ENCODE assay signal across 8 cellular contexts in the genomic region with DNA sequence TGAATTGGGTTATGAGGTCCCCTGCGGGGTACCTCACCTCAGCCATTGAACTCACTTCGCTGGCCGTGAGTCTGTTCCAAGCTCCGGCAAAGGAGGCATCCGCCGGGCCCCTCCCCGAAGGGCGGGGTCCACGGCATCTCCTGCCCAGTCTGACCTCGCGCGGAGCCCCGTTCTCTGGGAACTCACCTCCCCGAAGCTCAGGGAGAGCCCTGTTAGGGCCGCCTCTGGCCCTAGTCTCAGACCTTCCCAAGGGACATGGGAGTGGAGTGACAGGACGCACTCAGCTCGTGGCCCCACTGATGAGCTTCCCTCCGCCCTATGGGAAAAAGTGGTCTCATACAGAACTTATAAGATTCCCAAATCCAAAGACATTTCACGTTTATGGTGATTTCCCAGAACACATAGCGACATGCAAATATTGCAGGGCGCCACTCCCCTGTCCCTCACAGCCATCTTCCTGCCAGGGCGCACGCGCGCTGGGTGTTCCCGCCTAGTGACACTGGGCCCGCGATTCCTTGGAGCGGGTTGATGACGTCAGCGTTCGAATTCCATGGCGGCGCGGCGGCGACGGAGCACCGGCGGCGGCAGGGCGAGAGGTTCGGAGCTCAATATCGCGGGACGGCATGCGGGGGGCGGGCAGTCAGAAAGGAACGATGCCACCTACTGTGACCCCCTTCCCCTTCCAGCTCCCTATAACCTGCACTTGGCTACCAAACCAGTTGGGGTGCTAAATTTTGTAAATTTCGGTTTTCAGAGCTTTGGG. TPM values are rescaled to one million over a fixed set of nuclear protein-coding genes. Genes with fewer than 3 reads are reported as not detected.
DNase-seq lines count a peak whose midpoint lies in the region; ATAC-seq and TF ChIP-seq lines count a peak whose summit lies in the region.

A gene with protein sequence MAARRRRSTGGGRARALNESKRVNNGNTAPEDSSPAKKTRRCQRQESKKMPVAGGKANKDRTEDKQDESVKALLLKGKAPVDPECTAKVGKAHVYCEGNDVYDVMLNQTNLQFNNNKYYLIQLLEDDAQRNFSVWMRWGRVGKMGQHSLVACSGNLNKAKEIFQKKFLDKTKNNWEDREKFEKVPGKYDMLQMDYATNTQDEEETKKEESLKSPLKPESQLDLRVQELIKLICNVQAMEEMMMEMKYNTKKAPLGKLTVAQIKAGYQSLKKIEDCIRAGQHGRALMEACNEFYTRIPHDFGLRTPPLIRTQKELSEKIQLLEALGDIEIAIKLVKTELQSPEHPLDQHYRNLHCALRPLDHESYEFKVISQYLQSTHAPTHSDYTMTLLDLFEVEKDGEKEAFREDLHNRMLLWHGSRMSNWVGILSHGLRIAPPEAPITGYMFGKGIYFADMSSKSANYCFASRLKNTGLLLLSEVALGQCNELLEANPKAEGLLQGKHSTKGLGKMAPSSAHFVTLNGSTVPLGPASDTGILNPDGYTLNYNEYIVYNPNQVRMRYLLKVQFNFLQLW (plus strand): TSS at position 544 of the 763 bp plus-strand sequence. CDS start 7 bp downstream, at position 551.

- TF ChIP-seq RAD21 in liver (IDR thresholded peaks at IDR 0.05), result peak in 1 of 2 donors; percentile 13

- CTCF ChIA-PET in activated CD4-positive, alpha-beta memory T cell treated with anti-CD3 and anti-CD28 coated beads for 36 hours (lab: Charles Lee), result interaction anchor here (1.1 to 8.1 kb wide), 15 partner anchors 11 to 628 kb away, joined by 3 to 129 read pairs (median 5); partner anchors contain the start of genes APEX1, CCNB1IP1, OSGEP and PIP4P1

- H3K36me3 Mint-ChIP-seq in CD4-positive, CD25-positive, alpha-beta regulatory T cell, result peaks cover 20% of the 10 kb centered on the region
- peaks cover 30% of the 10 kb centered on the region for H3K36me3 Mint-ChIP-seq in activated CD4-positive, alpha-beta memory T cell treated with anti-CD3 and anti-CD28 coated beads for 36 hours

- peak within 1 kb of the TSS; percentile 98 to 100 (median 99) for H3K27ac Mint-ChIP-seq in CD4-positive, CD25-positive, alpha-beta regulatory T cell
- peak within 1 kb of the TSS; percentile 94 for H3K27ac Mint-ChIP-seq in activated CD4-positive, alpha-beta memory T cell treated with anti-CD3 and anti-CD28 coated beads for 36 hours

- peaks cover 10% of the 10 kb centered on the region for H3K36me3 ChIP-seq in CD4-positive, CD25-positive, alpha-beta regulatory T cell (ENCODE audit: control insufficient read depth, insufficient read depth, low read length)
- peaks cover 1 to 14% (median 7%) of the 10 kb centered on the region in 4 donors for H3K36me3 ChIP-seq in liver (ENCODE audit: control insufficient read depth in 4 of 4, insufficient read depth in 3 of 4, low read depth in 1 of 4, low read length in 3 of 4)

- POLR2A ChIA-PET in activated CD4-positive, alpha-beta memory T cell treated with anti-CD3 and anti-CD28 coated beads for 36 hours (lab: Charles Lee), result interaction anchor here (0.6 to 4.1 kb wide), 27 partner anchors 9 to 339 kb away, joined by 3 to 59 read pairs (median 6); partner anchors contain the start of genes APEX1, CCNB1IP1, OSGEP and PIP4P1

- peak within 1 kb of the TSS; percentile 95 for H3K27ac ChIP-seq in CD4-positive, CD25-positive, alpha-beta regulatory T cell (ENCODE audit: insufficient read depth, low read length, poor library complexity, severe bottlenecking)
- H3K27ac ChIP-seq in liver (ENCODE audit: low read depth in 1 of 2, low read length in 2 of 2), result peak within 1 kb of the TSS; percentile 86 to 88

- intact Hi-C loops in activated CD4-positive, alpha-beta memory T cell treated with anti-CD3 and anti-CD28 coated beads for 36 hours (cut with micrococcal nuclease), result loop anchor here (1.0 to 2.0 kb wide), 10 partner anchors 10 to 338 kb away; partner anchors contain the start of genes APEX1, CCNB1IP1, PIP4P1 and PNP

- peaks cover 2% of the 10 kb centered on the region for H3K27me3 ChIP-seq in CD4-positive, CD25-positive, alpha-beta regulatory T cell (ENCODE audit: control insufficient read depth, insufficient read depth, low read length)
- H3K27me3 ChIP-seq in liver (ENCODE audit: control insufficient read depth in 4 of 4, insufficient read depth in 4 of 4, low read length in 3 of 4), result no peaks in the 10 kb centered on the region

- no peaks in the 10 kb centered on the region for H3K9me3 ChIP-seq in CD4-positive, CD25-positive, alpha-beta regulatory T cell (ENCODE audit: control insufficient read depth in 2 of 2, low read length in 2 of 2)
- no peaks in the 10 kb centered on the region for H3K9me3 ChIP-seq in liver (ENCODE audit: control insufficient read depth in 4 of 4, low read length in 3 of 4)

- H3K9me3 Mint-ChIP-seq in CD4-positive, CD25-positive, alpha-beta regulatory T cell, result no peaks in the 10 kb centered on the region
- peaks cover 2% of the 10 kb centered on the region for H3K9me3 Mint-ChIP-seq in activated CD4-positive, alpha-beta memory T cell treated with anti-CD3 and anti-CD28 coated beads for 36 hours

- H3K27me3 Mint-ChIP-seq in CD4-positive, CD25-positive, alpha-beta regulatory T cell, result peaks cover 12% of the 10 kb centered on the region
- peaks cover 3% of the 10 kb centered on the region for H3K27me3 Mint-ChIP-seq in activated CD4-positive, alpha-beta memory T cell treated with anti-CD3 and anti-CD28 coated beads for 36 hours

- H3K4me3 ChIP-seq in CD4-positive, CD25-positive, alpha-beta regulatory T cell (ENCODE audit: low read depth, low read length), result peak within 1 kb of the TSS; percentile 93
- peak within 1 kb of the TSS; percentile 79 to 92 (median 92) for H3K4me3 ChIP-seq in liver (ENCODE audit: low read depth in 1 of 3, low read length in 3 of 3)

- H3K4me3 Mint-ChIP-seq in CD4-positive, CD25-positive, alpha-beta regulatory T cell, result peak within 1 kb of the TSS; percentile 97 to 100 (median 98)
- peak within 1 kb of the TSS; percentile 93 for H3K4me3 Mint-ChIP-seq in activated CD4-positive, alpha-beta memory T cell treated with anti-CD3 and anti-CD28 coated beads for 36 hours

- DNase-seq in CD4-positive, CD25-positive, alpha-beta regulatory T cell, result peak; percentile 88 to 93 (median 91)
- peak; percentile 99 for DNase-seq in NCI-H82 treated with DMSO at 0.1 percent for 48 hours (lab: John Stamatoyannopoulos, UW; ENCODE audit: unreplicated experiment)
- DNase-seq in activated CD4-positive, alpha-beta memory T cell treated with anti-CD3 and anti-CD28 coated beads for 36 hours, result peak; percentile 97
- DNase-seq in dermis microvascular lymphatic vessel endothelial cell (ENCODE audit: low read depth in 2 of 2), result peak; percentile 98 to 99
- peak; percentile 95 for DNase-seq in stimulated activated CD4-positive, alpha-beta T cell treated with anti-CD3 and anti-CD28 coated beads, Interleukin-4, amount 100 ng/mL, for 24 hours

- WGBS in liver, result under 1% methylated on average over 50 of the region's 50 CpGs

- TF ChIP-seq CTCF in liver (IDR thresholded peaks at IDR 0.05; ENCODE audit: low read depth, low read length, missing input control), result no peak

- H3K9ac ChIP-seq in liver (ENCODE audit: low read depth in 1 of 2, low read length in 2 of 2), result peak within 1 kb of the TSS; percentile 96 to 97

- H3K4me1 Mint-ChIP-seq in CD4-positive, CD25-positive, alpha-beta regulatory T cell, result peaks cover 0 to 29% (median 23%) of the 10 kb centered on the region in 4 donors
- H3K4me1 Mint-ChIP-seq in activated CD4-positive, alpha-beta memory T cell treated with anti-CD3 and anti-CD28 coated beads for 36 hours (ENCODE audit: low read depth), result peaks cover 19% of the 10 kb centered on the region

- H3K4me1 ChIP-seq in CD4-positive, CD25-positive, alpha-beta regulatory T cell (ENCODE audit: control insufficient read depth, insufficient read depth, low read length, poor library complexity, severe bottlenecking), result peaks cover 17% of the 10 kb centered on the region
- peaks cover 0 to 8% (median 7%) of the 10 kb centered on the region in 4 donors for H3K4me1 ChIP-seq in liver (ENCODE audit: control insufficient read depth in 4 of 4, insufficient read depth in 4 of 4, low read length in 3 of 4)

- peak; percentile 82 to 86 for ATAC-seq in CD4-positive, CD25-positive, alpha-beta regulatory T cell (ENCODE audit: low read depth in 2 of 2)
- ATAC-seq in GM19438 (IDR thresholded peaks at IDR 0.05; ENCODE audit: low read depth, unreplicated experiment) (peak; percentile 91), HG03575 (IDR thresholded peaks at IDR 0.05; ENCODE audit: extremely low read depth, insufficient number of reproducible peaks, low FRiP score, unreplicated experiment) (peak; percentile 77)

TF ChIP-seq in liver, 16 proteins besides CTCF, POLR2A, EP300 and RAD21 (continues in another document):
- TF ChIP-seq NR2F2 (IDR thresholded peaks at IDR 0.05) (peak; percentile 90), SP1 (IDR thresholded peaks at IDR 0.05) (peak; percentile 90), FOXA1 (IDR thresholded peaks at IDR 0.05) (peak; percentile 63)
- TF ChIP-seq, protein P1, sequence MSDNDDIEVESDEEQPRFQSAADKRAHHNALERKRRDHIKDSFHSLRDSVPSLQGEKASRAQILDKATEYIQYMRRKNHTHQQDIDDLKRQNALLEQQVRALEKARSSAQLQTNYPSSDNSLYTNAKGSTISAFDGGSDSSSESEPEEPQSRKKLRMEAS (IDR thresholded peaks at IDR 0.05), result peak; percentile 88

RNA-seq across cellular contexts. Expression of the gene that starts here (rescaled TPM):
- 18.5 TPM for total RNA-seq in CD4-positive, CD25-positive, alpha-beta regulatory T cell
- 10 to 100 TPM in 1 of 4 donors, 1 to 10 TPM in 3; 5.2 to 10.3 (median 9.4) TPM for polyA plus RNA-seq in CD4-positive, CD25-positive, alpha-beta regulatory T cell
- total RNA-seq in activated CD4-positive, alpha-beta memory T cell treated with anti-CD3 and anti-CD28 coated beads for 36 hours, result 10 to 100 TPM; 46.3 to 47.3 TPM
- total RNA-seq in dermis microvascular lymphatic vessel endothelial cell (5.3 and 6.3 TPM in 2 replicates), liver (1 to 10 TPM; 7.1 to 7.2 TPM)
- polyA plus RNA-seq in liver, result 10 to 100 TPM in 1 of 2 donors, 1 to 10 TPM in 1; 5.6 to 13.3 TPM

Comparison
In these comparisons a context has a peak if more than half of its experiments do, and no peak if none do; other contexts are left out.
1. Peak in every context shown above with its lines: DNase-seq, ATAC-seq, H3K4me3 ChIP-seq and H3K27ac ChIP-seq.